Comparison of ENCODE assay signal across 1 cellular context in the genomic region with DNA sequence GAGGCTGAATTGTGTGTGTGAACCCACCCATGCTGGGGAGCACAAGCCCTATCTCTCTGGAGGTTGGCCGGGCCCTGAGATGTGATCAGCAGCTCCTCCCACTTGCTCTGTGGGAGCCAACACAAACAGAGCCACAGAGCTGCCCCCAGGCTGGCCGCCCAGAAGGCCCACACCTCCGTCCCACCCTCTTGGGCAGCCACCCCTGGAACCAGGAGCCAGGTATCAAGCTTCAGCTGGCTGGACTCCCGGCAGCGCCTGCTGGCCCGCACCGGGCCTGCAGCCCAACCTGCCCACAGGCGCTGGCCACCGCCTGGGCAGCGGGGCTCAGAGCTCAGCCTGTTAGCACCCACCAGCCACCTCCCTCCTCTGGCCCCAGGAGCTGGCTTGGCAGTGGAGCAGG.
TF ChIP-seq lines count a peak whose summit lies in the region.

No MANE protein-coding gene starts in this region.

TF ChIP-seq in GM23338, 12 proteins besides CTCF, POLR2A, EP300 and RAD21 (continued from another document):
- TF ChIP-seq POLR2AphosphoS5 (IDR thresholded peaks at IDR 0.05; ENCODE audit: low read depth) = no peak
